ENCODE assay signal across 8 cellular contexts in genomic region chr10:50067546-50068351, GRCh38. TPM values are rescaled to one million over a fixed set of nuclear protein-coding genes. Genes with fewer than 3 reads are reported as not detected.
A peak's percentile ranks its signal among the peaks of the same experiment; 100 is the strongest.
DNase-seq lines count a peak whose midpoint lies in the region; ATAC-seq lines count a peak whose summit lies in the region.
"Not testable (repeated sequence)": the region's sequence is repeated elsewhere in the genome, so short reads cannot be mapped to it uniquely, and the experiment has no call there.

Gene WASHC2A (plus strand): TSS chr10:50067954. CDS start chr10:50068006, 52 bp downstream.

- DNase-seq in CMK (ENCODE audit: low read depth) = peak; percentile 46
- DNase-seq in HT-29 (ENCODE audit: low spot score) = peak; percentile 80
- DNase-seq in NOMO-1 treated with dmso at 0.1 percent for 144 hours (lab: John Stamatoyannopoulos, UW; ENCODE audit: unreplicated experiment) = peak; percentile 49
- peak; percentile 97 for DNase-seq in activated CD8-positive, alpha-beta memory T cell treated with anti-CD3 and anti-CD28 coated beads, Interleukin-2, amount 10 ng/mL, durations not matched to agents 7 days and 5 days
- peak; percentile 84 for DNase-seq in mesendoderm
- DNase-seq in stimulated activated CD8-positive, alpha-beta memory T cell treated with anti-CD3 and anti-CD28 coated beads, Interleukin-12 subunit alpha, Interleukin-12 subunit beta, amount 100 ng/mL, for 4 hours (ENCODE audit: low read depth) = peak; percentile 64

- not testable (repeated sequence) for H4K8ac ChIP-seq in mesendoderm (ENCODE audit: low read depth, low read length)

- not testable (repeated sequence) for H3K79me1 ChIP-seq in mesendoderm (ENCODE audit: low read length)

- not testable (repeated sequence) for H2BK120ac ChIP-seq in mesendoderm (ENCODE audit: low read depth, low read length)

- H3K27ac Mint-ChIP-seq in activated CD8-positive, alpha-beta memory T cell treated with anti-CD3 and anti-CD28 coated beads, Interleukin-2, amount 10 ng/mL, durations not matched to agents 7 days and 5 days = peak within 1 kb of the TSS; percentile 83

- not testable (repeated sequence) for H3K36me3 ChIP-seq in endocrine pancreas (ENCODE audit: control insufficient read depth, insufficient read depth, low read length); mesendoderm (ENCODE audit: control insufficient read depth, insufficient read depth, low read length)

- not testable (repeated sequence) for H3K36me3 Mint-ChIP-seq in activated CD8-positive, alpha-beta memory T cell treated with anti-CD3 and anti-CD28 coated beads, Interleukin-2, amount 10 ng/mL, durations not matched to agents 7 days and 5 days

- H3K79me2 ChIP-seq in mesendoderm (ENCODE audit: control insufficient read depth, insufficient read depth, low read length) = not testable (repeated sequence)

- ATAC-seq in GM21360 (IDR thresholded peaks at IDR 0.05; ENCODE audit: unreplicated experiment) = peak; percentile 84
- ATAC-seq in activated CD8-positive, alpha-beta memory T cell treated with anti-CD3 and anti-CD28 coated beads, Interleukin-2, amount 10 ng/mL, durations not matched to agents 7 days and 5 days = peak; percentile 96

- not testable (repeated sequence) for H3K23ac ChIP-seq in mesendoderm (ENCODE audit: low read length)

- H3K9ac ChIP-seq in endocrine pancreas (ENCODE audit: control insufficient read depth, insufficient read depth, low read length) (peak within 1 kb of the TSS; percentile 66), mesendoderm (ENCODE audit: low read length) (peak within 1 kb of the TSS; percentile 61)

- H3K9me3 Mint-ChIP-seq in activated CD8-positive, alpha-beta memory T cell treated with anti-CD3 and anti-CD28 coated beads, Interleukin-2, amount 10 ng/mL, durations not matched to agents 7 days and 5 days (ENCODE audit: low read depth) = not testable (repeated sequence)

- peaks cover 12% of the 10 kb centered on the region for H3K4me1 Mint-ChIP-seq in activated CD8-positive, alpha-beta memory T cell treated with anti-CD3 and anti-CD28 coated beads, Interleukin-2, amount 10 ng/mL, durations not matched to agents 7 days and 5 days

- H3K4me3 ChIP-seq in endocrine pancreas (ENCODE audit: control insufficient read depth, insufficient read depth, low read length) = not testable (repeated sequence)
- peak within 1 kb of the TSS; percentile 60 for H3K4me3 ChIP-seq in mesendoderm (ENCODE audit: low read length)

- not testable (repeated sequence) for H2BK15ac ChIP-seq in mesendoderm (replicated peaks; ENCODE audit: low read depth)

- not testable (repeated sequence) for H3K27me3 Mint-ChIP-seq in activated CD8-positive, alpha-beta memory T cell treated with anti-CD3 and anti-CD28 coated beads, Interleukin-2, amount 10 ng/mL, durations not matched to agents 7 days and 5 days

- H3K4me1 ChIP-seq in endocrine pancreas (ENCODE audit: control insufficient read depth, insufficient read depth, low read length); mesendoderm (ENCODE audit: control insufficient read depth, low read depth, low read length): not testable (repeated sequence)

- H3K56ac ChIP-seq in mesendoderm (ENCODE audit: low read length) = peak within 1 kb of the TSS; percentile 81

- H3K9me3 ChIP-seq in endocrine pancreas (ENCODE audit: control insufficient read depth, low read length) = not testable (repeated sequence)

- not testable (repeated sequence) for H2AK5ac ChIP-seq in mesendoderm (ENCODE audit: low read length)

- not testable (repeated sequence) for H3K4ac ChIP-seq in mesendoderm (ENCODE audit: low read depth, low read length)

- not testable (repeated sequence) for H4K5ac ChIP-seq in mesendoderm (ENCODE audit: low read length)

- not testable (repeated sequence) for H3K18ac ChIP-seq in mesendoderm (ENCODE audit: low read length)

- CTCF ChIA-PET in activated CD8-positive, alpha-beta memory T cell treated with anti-CD3 and anti-CD28 coated beads, Interleukin-2, amount 10 ng/mL, durations not matched to agents 7 days and 5 days (lab: Charles Lee) = not testable (repeated sequence)

- H3K27ac ChIP-seq in mesendoderm (ENCODE audit: low read depth, low read length) = not testable (repeated sequence)

- peak within 1 kb of the TSS; percentile 73 for H3K4me3 Mint-ChIP-seq in activated CD8-positive, alpha-beta memory T cell treated with anti-CD3 and anti-CD28 coated beads, Interleukin-2, amount 10 ng/mL, durations not matched to agents 7 days and 5 days

- no CpG with 5 or more reads among the region's 73 CpGs for WGBS in mesendoderm (ENCODE audit: extremely low coverage, insufficient coverage, low lambda C conversion rate)

- H2BK5ac ChIP-seq in mesendoderm (ENCODE audit: low read length) = not testable (repeated sequence)

- not testable (repeated sequence) for H3K4me2 ChIP-seq in mesendoderm (ENCODE audit: low read length)

- not testable (repeated sequence) for H3K27me3 ChIP-seq in endocrine pancreas (ENCODE audit: control insufficient read depth, insufficient read depth, low read length); mesendoderm (ENCODE audit: insufficient read depth, low read length, poor library complexity)

RNA-seq across cellular contexts. Expression of gene WASHC2A, which starts in this region (rescaled TPM):
- total RNA-seq in HT-29 (2014; rRNA removed; shearing (Covaris generic)) = 13.1 and 15.1 TPM in 2 replicates
- total RNA-seq in activated CD8-positive, alpha-beta memory T cell treated with anti-CD3 and anti-CD28 coated beads, Interleukin-2, amount 10 ng/mL, durations not matched to agents 7 days and 5 days = 10 to 100 TPM; 32.5 to 33.3 TPM
- 19.2 TPM for polyA plus RNA-seq in mesendoderm (2013, experiment 1 of 2)
- polyA plus RNA-seq in mesendoderm (2013, experiment 2 of 2) = 18.7 TPM

Comparison
In these comparisons a context has a peak if more than half of its experiments do, and no peak if none do; other contexts are left out.
1. DNase-seq: peak in every context shown above with its lines; median percentile 97 in activated CD8-positive, alpha-beta memory T cell treated with anti-CD3 and anti-CD28 coated beads, Interleukin-2, amount 10 ng/mL, durations not matched to agents 7 days and 5 days; 84 in mesendoderm; 80 in HT-29; 64 in stimulated activated CD8-positive, alpha-beta memory T cell treated with anti-CD3 and anti-CD28 coated beads, Interleukin-12 subunit alpha, Interleukin-12 subunit beta, amount 100 ng/mL, for 4 hours; 49 in NOMO-1 treated with dmso at 0.1 percent for 144 hours; 46 in CMK.